ENCODE assay signal across 8 cellular contexts in genomic region chr14:73771848-73772705, GRCh38. TPM values are rescaled to one million over a fixed set of nuclear protein-coding genes. Genes with fewer than 3 reads are reported as not detected.
DNase-seq lines count a peak whose midpoint lies in the region; ATAC-seq and TF ChIP-seq lines count a peak whose summit lies in the region.

No MANE protein-coding gene starts in this region.

- TF ChIP-seq POLR2A in testis (IDR thresholded peaks at IDR 0.05) = no peak

- H3K9ac ChIP-seq in mucosa of stomach (ENCODE audit: low read length) = peak overlapping the region; percentile 19

- no peak for TF ChIP-seq CTCF in dorsolateral prefrontal cortex (IDR thresholded peaks at IDR 0.05 in 54 of 56, conservative IDR thresholded peaks at IDR 0.05 in 2 of 56; ENCODE audit: low read depth in 1 of 56, partially characterized antibody in 56 of 56)
- no peak for TF ChIP-seq CTCF in testis (IDR thresholded peaks at IDR 0.05)

- H3K36me3 Mint-ChIP-seq in activated CD4-positive, alpha-beta T cell treated with anti-CD3 and anti-CD28 coated beads, Interleukin-2, amount 10 ng/mL, durations not matched to agents 24 days and 14 days (ENCODE audit: low read depth) = no peaks in the 10 kb centered on the region

- DNase-seq in NCI-H1694 treated with DMSO at 0.1 percent for 48 hours (lab: John Stamatoyannopoulos, UW) (peak; percentile 63), dorsolateral prefrontal cortex (peak in 3 of 10 donors; percentile 41 to 56 (median 50)), testis (peak; percentile 52), HCEC 1CT (no peak)
- peak; percentile 87 for DNase-seq in activated CD4-positive, alpha-beta T cell treated with anti-CD3 and anti-CD28 coated beads, Interleukin-2, amount 10 ng/mL, durations not matched to agents 24 days and 14 days

- intact Hi-C loops in activated CD4-positive, alpha-beta T cell treated with anti-CD3 and anti-CD28 coated beads, Interleukin-2, amount 10 ng/mL, durations not matched to agents 24 days and 14 days (cut with micrococcal nuclease) = loop anchor here (1.0 to 2.0 kb wide), 2 partner anchors 11 to 17 kb away; no protein-coding TSS in a partner anchor
- intact Hi-C loops in dorsolateral prefrontal cortex (cut with DNase I) (no loop called here), testis (cut with DNase I; ENCODE audit: low total_unique reads) (no loop called here)

- H3K9me3 ChIP-seq in mucosa of stomach (ENCODE audit: control insufficient read depth, low read length) = no peaks in the 10 kb centered on the region
- no peaks in the 10 kb centered on the region for H3K9me3 ChIP-seq in testis

- ATAC-seq in GM18517 (IDR thresholded peaks at IDR 0.05; ENCODE audit: unreplicated experiment) = peak; percentile 58
- ATAC-seq in HG02678 (IDR thresholded peaks at IDR 0.05; ENCODE audit: unreplicated experiment) = peak; percentile 51

- peak overlapping the region; percentile 49 for H3K4me3 Mint-ChIP-seq in activated CD4-positive, alpha-beta T cell treated with anti-CD3 and anti-CD28 coated beads, Interleukin-2, amount 10 ng/mL, durations not matched to agents 24 days and 14 days

- H3K4me1 ChIP-seq in mucosa of stomach (ENCODE audit: control insufficient read depth, insufficient read depth, low read length) (peaks cover 42% of the 10 kb centered on the region), testis (peaks cover 44% of the 10 kb centered on the region)

- WGBS in testis, 2 donors = 27 to 37% methylated on average over 6 to 7 of the region's 7 CpGs

- peaks cover 55% of the 10 kb centered on the region for H3K4me1 Mint-ChIP-seq in activated CD4-positive, alpha-beta T cell treated with anti-CD3 and anti-CD28 coated beads, Interleukin-2, amount 10 ng/mL, durations not matched to agents 24 days and 14 days

- H3K27me3 ChIP-seq in dorsolateral prefrontal cortex = no peaks in the 10 kb centered on the region
- H3K27me3 ChIP-seq in mucosa of stomach (ENCODE audit: control insufficient read depth, insufficient read depth, low read length) = no peaks in the 10 kb centered on the region
- no peaks in the 10 kb centered on the region for H3K27me3 ChIP-seq in testis

- H3K27ac Mint-ChIP-seq in activated CD4-positive, alpha-beta T cell treated with anti-CD3 and anti-CD28 coated beads, Interleukin-2, amount 10 ng/mL, durations not matched to agents 24 days and 14 days = peak overlapping the region; percentile 81

- H3K9me3 Mint-ChIP-seq in activated CD4-positive, alpha-beta T cell treated with anti-CD3 and anti-CD28 coated beads, Interleukin-2, amount 10 ng/mL, durations not matched to agents 24 days and 14 days = no peaks in the 10 kb centered on the region

- H3K4me3 ChIP-seq in dorsolateral prefrontal cortex (peak overlapping the region in 3 of 59 donors; percentile 20 to 36 (median 25)), mucosa of stomach (ENCODE audit: low read length) (no peak overlapping the region), testis (no peak overlapping the region)

- H3K27ac ChIP-seq in dorsolateral prefrontal cortex = peak overlapping the region in 43 of 59 donors; percentile 5 to 78 (median 47)
- H3K27ac ChIP-seq in testis = peak overlapping the region; percentile 10 to 59

- H3K36me3 ChIP-seq in mucosa of stomach (ENCODE audit: control insufficient read depth, insufficient read depth, low read length) = no peaks in the 10 kb centered on the region
- H3K36me3 ChIP-seq in testis (ENCODE audit: low read depth, missing control alignments) = no peaks in the 10 kb centered on the region

- H3K27me3 Mint-ChIP-seq in activated CD4-positive, alpha-beta T cell treated with anti-CD3 and anti-CD28 coated beads, Interleukin-2, amount 10 ng/mL, durations not matched to agents 24 days and 14 days = no peaks in the 10 kb centered on the region

RNA-seq across cellular contexts. Expression of gene PNMA1, which starts 57.9 kb away (rescaled TPM):
- 29.7 and 30.4 TPM in 2 replicates for total RNA-seq in activated CD4-positive, alpha-beta T cell treated with anti-CD3 and anti-CD28 coated beads, Interleukin-2, amount 10 ng/mL, durations not matched to agents 24 days and 14 days
- 100 to 1,000 TPM in 119 of 120 experiments, 10 to 100 TPM in 1; 87.5 to 250 (median 176) TPM for total RNA-seq in dorsolateral prefrontal cortex
- 10 to 100 TPM; 74.8 to 85.6 TPM for total RNA-seq in testis
- polyA plus RNA-seq in testis (ENCODE audit: insufficient read depth, low read depth, low replicate concordance) = 184 TPM
